Comparison of ENCODE assay signal across 16 cellular contexts in the genomic region with DNA sequence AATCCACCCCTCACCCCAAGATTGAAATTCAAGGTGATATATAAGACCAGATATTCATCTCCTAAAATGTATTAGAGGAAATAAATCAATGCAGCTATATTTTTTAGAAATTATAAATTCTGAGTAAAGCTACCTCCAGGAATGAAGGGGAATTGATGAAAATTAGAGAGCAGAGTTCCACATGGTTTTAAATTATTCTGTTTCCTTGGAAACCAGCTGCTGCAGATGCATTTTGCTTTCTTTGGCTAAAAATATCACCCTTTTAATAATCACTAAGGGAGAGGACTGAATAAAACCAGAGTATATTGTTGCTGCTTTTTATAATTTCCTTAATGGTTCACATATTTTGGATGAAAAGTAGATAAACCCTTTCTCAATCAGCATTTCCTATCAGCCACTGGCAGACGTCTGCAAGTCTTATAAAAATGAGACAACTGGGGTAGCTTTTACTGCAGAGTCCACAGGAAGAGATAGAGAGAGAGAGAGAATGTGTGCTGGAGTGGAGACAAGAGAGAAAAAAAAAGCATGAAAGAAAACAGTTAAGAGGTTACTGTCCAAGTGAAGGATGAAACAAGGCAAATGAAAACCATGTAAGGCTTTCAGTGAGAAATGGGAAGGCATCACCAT. TPM values are rescaled to one million over a fixed set of nuclear protein-coding genes. Genes with fewer than 3 reads are reported as not detected.
DNase-seq lines count a peak whose midpoint lies in the region; ATAC-seq, FAIRE-seq and TF ChIP-seq lines count a peak whose summit lies in the region.
"Had no signal": no experiment of that assay in that cellular context is flagged by ENCODE, and none has a peak within 500 bp of the region (broad histone marks: within the 10 kb centered on the region; RNA-seq: fewer than 3 reads in every experiment).

No MANE protein-coding gene starts in this region.

- no peaks in the 10 kb centered on the region for H3K79me2 ChIP-seq in astrocyte (ENCODE audit: insufficient read depth, low read length)

- H3K36me3 Mint-ChIP-seq in astrocyte (ENCODE audit: low read depth, unreplicated experiment): no peaks in the 10 kb centered on the region
- H3K36me3 Mint-ChIP-seq in HFFc6 (ENCODE audit: low read depth): no peaks in the 10 kb centered on the region
- H3K36me3 Mint-ChIP-seq in stimulated activated naive B cell treated with anti-CD40 and anti-IgM and Interleukin-4, amounts not matched to agents 10 μg/mL and 1 μg/mL and 100 μg/mL, for 72 hours: no peaks in the 10 kb centered on the region
- H3K36me3 Mint-ChIP-seq in Caco-2 (ENCODE audit: insufficient read depth, unreplicated experiment): no peaks in the 10 kb centered on the region
- H3K36me3 Mint-ChIP-seq: activated CD4-positive, alpha-beta memory T cell treated with anti-CD3 and anti-CD28 coated beads for 36 hours had no signal

- no peaks in the 10 kb centered on the region for H3K9me3 Mint-ChIP-seq in astrocyte (ENCODE audit: unreplicated experiment)
- H3K9me3 Mint-ChIP-seq in HFFc6: peaks cover 18% of the 10 kb centered on the region; the same call in 1 of the 2 replicates
- H3K9me3 Mint-ChIP-seq in stimulated activated naive B cell treated with anti-CD40 and anti-IgM and Interleukin-4, amounts not matched to agents 10 μg/mL and 1 μg/mL and 100 μg/mL, for 72 hours: no peaks in the 10 kb centered on the region
- H3K9me3 Mint-ChIP-seq in Caco-2 (ENCODE audit: unreplicated experiment): no peaks in the 10 kb centered on the region
- H3K9me3 Mint-ChIP-seq: activated CD4-positive, alpha-beta memory T cell treated with anti-CD3 and anti-CD28 coated beads for 36 hours had no signal

- TF ChIP-seq CTCF in astrocyte (IDR thresholded peaks at IDR 0.05; ENCODE audit: insufficient read depth, low read depth, low read length) (no peak), HFFc6 (IDR thresholded peaks at IDR 0.05) (no peak), Caco-2 (IDR thresholded peaks at IDR 0.05; ENCODE audit: insufficient read depth in 1 of 2, low read depth in 1 of 2, low read length in 1 of 2, severe bottlenecking in 1 of 2, unreplicated experiment in 1 of 2) (no peak)

- no peak for FAIRE-seq in astrocyte (lab: Jason Lieb, UNC)

- H3K4me3 ChIP-seq in astrocyte (ENCODE audit: insufficient read depth, low read depth, low read length) (no peak overlapping the region), mesodermal cell (ENCODE audit: extremely low read depth, insufficient read depth, low read length, poor library complexity, severe bottlenecking) (no peak overlapping the region), Caco-2 (ENCODE audit: low read depth, low read length) (no peak overlapping the region)
- H3K4me3 ChIP-seq: BLaER1 treated with 17β-estradiol and CSF1 and Interleukin-3, amounts not matched to agents 10 nM and 100 nM; HAP-1; Peyer's patch had no signal

- DNase-seq in DMS 273 treated with DMSO at 0.1 percent for 48 hours (lab: John Stamatoyannopoulos, UW) (peak; percentile 68), NCI-H1694 treated with DMSO at 0.1 percent for 48 hours (lab: John Stamatoyannopoulos, UW) (peak; percentile 74), astrocyte (ENCODE audit: low read depth) (peak; percentile 51), HFFc6 (no peak), head of caudate nucleus (no peak), Caco-2 (no peak)
- no peak for DNase-seq in stimulated activated naive B cell treated with anti-CD40 and anti-IgM and Interleukin-4, amounts not matched to agents 10 μg/mL and 1 μg/mL and 100 μg/mL, for 72 hours
- DNase-seq: activated CD4-positive, alpha-beta memory T cell treated with anti-CD3 and anti-CD28 coated beads for 36 hours; activated effector memory CD4-positive, alpha-beta T cell treated with anti-CD3 and anti-CD28 coated beads, Interleukin-2, amount 50 U/mL, for 16 hours; Peyer's patch; substantia nigra; T-helper 9 cell had no signal

- no peaks in the 10 kb centered on the region for H3K27me3 Mint-ChIP-seq in astrocyte (ENCODE audit: low read depth, unreplicated experiment)
- no peaks in the 10 kb centered on the region for H3K27me3 Mint-ChIP-seq in HFFc6 (ENCODE audit: insufficient read depth)
- H3K27me3 Mint-ChIP-seq in stimulated activated naive B cell treated with anti-CD40 and anti-IgM and Interleukin-4, amounts not matched to agents 10 μg/mL and 1 μg/mL and 100 μg/mL, for 72 hours: peaks cover 0 to 5% of the 10 kb centered on the region in 2 donors
- no peaks in the 10 kb centered on the region for H3K27me3 Mint-ChIP-seq in Caco-2 (ENCODE audit: insufficient read depth, unreplicated experiment)

- peak overlapping the region; percentile 21 for H3K4me2 ChIP-seq in astrocyte (ENCODE audit: low read length)
- H3K4me2 ChIP-seq: BLaER1 treated with 17β-estradiol and CSF1 and Interleukin-3, amounts not matched to agents 10 nM and 100 nM had no signal

- CTCF ChIA-PET in Caco-2 (lab: Charles Lee): no interaction called here

- H3K27ac ChIP-seq in astrocyte (ENCODE audit: low read depth, low read length) (no peak overlapping the region), mesodermal cell (ENCODE audit: low read depth, low read length, severe bottlenecking) (peak overlapping the region; percentile 60)
- H3K27ac ChIP-seq: BLaER1 treated with 17β-estradiol and CSF1 and Interleukin-3, amounts not matched to agents 10 nM and 100 nM; Peyer's patch had no signal

- no peaks in the 10 kb centered on the region for H4K20me1 ChIP-seq in astrocyte (ENCODE audit: insufficient read depth, low read length)
- H4K20me1 ChIP-seq: BLaER1 treated with 17β-estradiol and CSF1 and Interleukin-3, amounts not matched to agents 10 nM and 100 nM had no signal

- H3K4me1 ChIP-seq in astrocyte (ENCODE audit: insufficient read depth, low read length) (no peaks in the 10 kb centered on the region), mesodermal cell (ENCODE audit: control insufficient read depth, insufficient read depth, low read length, poor library complexity, severe bottlenecking) (peaks cover 8% of the 10 kb centered on the region), Caco-2 (no peaks in the 10 kb centered on the region; the same call in 1 of the 2 replicates)
- H3K4me1 ChIP-seq: Peyer's patch had no signal

- H3K27ac Mint-ChIP-seq in astrocyte (ENCODE audit: unreplicated experiment): no peak overlapping the region
- no peak overlapping the region for H3K27ac Mint-ChIP-seq in HFFc6
- no peak overlapping the region for H3K27ac Mint-ChIP-seq in stimulated activated naive B cell treated with anti-CD40 and anti-IgM and Interleukin-4, amounts not matched to agents 10 μg/mL and 1 μg/mL and 100 μg/mL, for 72 hours
- H3K27ac Mint-ChIP-seq in Caco-2 (ENCODE audit: unreplicated experiment): no peak overlapping the region
- H3K27ac Mint-ChIP-seq: activated CD4-positive, alpha-beta memory T cell treated with anti-CD3 and anti-CD28 coated beads for 36 hours had no signal

- no peak overlapping the region for H2AFZ ChIP-seq in astrocyte (ENCODE audit: low read depth, low read length)

- ATAC-seq in stimulated activated naive B cell treated with anti-CD40 and anti-IgM and Interleukin-4, amounts not matched to agents 10 μg/mL and 1 μg/mL and 100 μg/mL, for 72 hours (replicated peaks): no peak

- WGBS in mesodermal cell (ENCODE audit: insufficient coverage in 2 of 2), 2 experiments: 80% methylated on average over 1 of the region's 1 CpG; no CpG with 5 or more reads in 1 of the 2 experiments

- H3K4me1 Mint-ChIP-seq in astrocyte (ENCODE audit: low read depth, unreplicated experiment) (peaks cover 10% of the 10 kb centered on the region), HFFc6 (ENCODE audit: low read depth) (no peaks in the 10 kb centered on the region), Caco-2 (ENCODE audit: low read depth, unreplicated experiment) (no peaks in the 10 kb centered on the region)
- H3K4me1 Mint-ChIP-seq in stimulated activated naive B cell treated with anti-CD40 and anti-IgM and Interleukin-4, amounts not matched to agents 10 μg/mL and 1 μg/mL and 100 μg/mL, for 72 hours: no peaks in the 10 kb centered on the region

- H3K4me3 Mint-ChIP-seq in astrocyte (ENCODE audit: unreplicated experiment): peak overlapping the region; percentile 21
- H3K4me3 Mint-ChIP-seq in HFFc6: no peak overlapping the region
- no peak overlapping the region for H3K4me3 Mint-ChIP-seq in stimulated activated naive B cell treated with anti-CD40 and anti-IgM and Interleukin-4, amounts not matched to agents 10 μg/mL and 1 μg/mL and 100 μg/mL, for 72 hours
- no peak overlapping the region for H3K4me3 Mint-ChIP-seq in Caco-2 (ENCODE audit: unreplicated experiment)
- H3K4me3 Mint-ChIP-seq: activated CD4-positive, alpha-beta memory T cell treated with anti-CD3 and anti-CD28 coated beads for 36 hours had no signal

- H3K9me3 ChIP-seq in astrocyte (ENCODE audit: insufficient read depth, low read depth, low read length): no peaks in the 10 kb centered on the region
- no peaks in the 10 kb centered on the region for H3K9me3 ChIP-seq in mesodermal cell (ENCODE audit: control insufficient read depth, low read length)
- H3K9me3 ChIP-seq in Caco-2: no peaks in the 10 kb centered on the region
- H3K9me3 ChIP-seq: BLaER1 treated with 17β-estradiol and CSF1 and Interleukin-3, amounts not matched to agents 10 nM and 100 nM; HAP-1; Peyer's patch had no signal

- H3K9ac ChIP-seq in astrocyte (ENCODE audit: low read length): no peak overlapping the region
- H3K9ac ChIP-seq: BLaER1 treated with 17β-estradiol and CSF1 and Interleukin-3, amounts not matched to agents 10 nM and 100 nM had no signal

- H3K27me3 ChIP-seq in astrocyte (ENCODE audit: insufficient read depth, low read length) (no peaks in the 10 kb centered on the region), Caco-2 (replicated peaks; ENCODE audit: control insufficient read depth, insufficient read depth, low read length) (no peaks in the 10 kb centered on the region)
- H3K27me3 ChIP-seq: BLaER1 treated with 17β-estradiol and CSF1 and Interleukin-3, amounts not matched to agents 10 nM and 100 nM; Peyer's patch had no signal

- intact Hi-C loops in head of caudate nucleus (cut with DNase I) (loop anchor here (10.0 kb wide), 1 partner anchor 223 kb away; no protein-coding TSS in a partner anchor), Caco-2 (cut with micrococcal nuclease; ENCODE audit: unreplicated experiment) (no loop called here)

- POLR2A ChIA-PET in Caco-2 (lab: Charles Lee): no interaction called here

- H3K36me3 ChIP-seq in astrocyte (ENCODE audit: insufficient read depth, low read length) (no peaks in the 10 kb centered on the region), mesodermal cell (ENCODE audit: control insufficient read depth, insufficient read depth, low read length) (no peaks in the 10 kb centered on the region), Caco-2 (ENCODE audit: control insufficient read depth, insufficient read depth, low read length) (no peaks in the 10 kb centered on the region)
- H3K36me3 ChIP-seq: BLaER1 treated with 17β-estradiol and CSF1 and Interleukin-3, amounts not matched to agents 10 nM and 100 nM; HAP-1; Peyer's patch had no signal

- BruUV-seq in Caco-2 (replicated peaks; lab: Mats Ljungman, UMichigan): no TSS peak

RNA-seq across cellular contexts. Expression of gene CSRNP3, which starts 2.0 kb away (rescaled TPM):
- total RNA-seq in astrocyte: 5.9 and 6.5 TPM in 2 replicates
- 5.9 TPM for polyA plus RNA-seq in mesodermal cell (2013, experiment 1 of 2)
- 4.6 TPM for polyA plus RNA-seq in mesodermal cell (2013, experiment 2 of 2)
- under 1 TPM in 4 of 6 experiments, not detected in 2; 0.02 to 0.79 (median 0.31) TPM for total RNA-seq in HFFc6 (2021; fragmentation: NEBNext Ultra II Directional; extraction: Animal tissue kit (Norgen Biotek cat#: 25700))
- total RNA-seq in Caco-2 (2022): 1.2 and 1.3 TPM in 2 replicates
- total RNA-seq: activated CD4-positive, alpha-beta memory T cell treated with anti-CD3 and anti-CD28 coated beads for 36 hours; HT1080 had no signal

Comparison
In these comparisons a context has a peak if more than half of its experiments do, and no peak if none do; other contexts are left out.
1. DNase-seq: peak in DMS 273 treated with DMSO at 0.1 percent for 48 hours (single experiment), NCI-H1694 treated with DMSO at 0.1 percent for 48 hours (single experiment) and astrocyte (single experiment); none in HFFc6 (single experiment), head of caudate nucleus (0 of 42), stimulated activated naive B cell treated with anti-CD40 and anti-IgM and Interleukin-4, amounts not matched to agents 10 μg/mL and 1 μg/mL and 100 μg/mL, for 72 hours (single experiment) and Caco-2 (0 of 2).